Comparison of ENCODE assay signal across 9 cellular contexts in genomic region chr1:29415156-29415830, GRCh38.
DNase-seq lines count a peak whose midpoint lies in the region; ATAC-seq and TF ChIP-seq lines count a peak whose summit lies in the region.
"Had no signal": no experiment of that assay in that cellular context is flagged by ENCODE, and none has a peak within 500 bp of the region (broad histone marks: within the 10 kb centered on the region; RNA-seq: fewer than 3 reads in every experiment).

No MANE protein-coding gene starts in this region.

- no peaks in the 10 kb centered on the region for H4K20me1 ChIP-seq in MM.1S (ENCODE audit: insufficient read depth, low read length)

- no peak overlapping the region for H3K27ac ChIP-seq in MM.1S (ENCODE audit: low read length)
- H3K27ac ChIP-seq in VCaP: no peak overlapping the region

- H3K9me3 ChIP-seq in MM.1S (replicated peaks; ENCODE audit: insufficient read depth, low read length): no peaks in the 10 kb centered on the region
- H3K9me3 ChIP-seq: thoracic aorta had no signal

- H2AFZ ChIP-seq in MM.1S (ENCODE audit: low read length): no peak overlapping the region

- H3K4me3 ChIP-seq in GM12865 (ENCODE audit: low read depth, low read length) (no peak overlapping the region), MM.1S (ENCODE audit: low read length) (no peak overlapping the region)
- H3K4me3 ChIP-seq: thoracic aorta had no signal

- DNase-seq in GM12865 (ENCODE audit: low read depth) (peak; percentile 17), MM.1S (no peak), nephron progenitor cell (no peak), posterior vena cava (ENCODE audit: low spot score) (no peak), GDM1 (lab: John Stamatoyannopoulos, UW) (no peak)
- DNase-seq: activated CD4-positive, alpha-beta memory T cell treated with anti-CD3 and anti-CD28 coated beads for 36 hours had no signal

- peaks cover 2% of the 10 kb centered on the region for H3K9me3 Mint-ChIP-seq in nephron progenitor cell
- H3K9me3 Mint-ChIP-seq: activated CD4-positive, alpha-beta memory T cell treated with anti-CD3 and anti-CD28 coated beads for 36 hours had no signal

- peaks cover 5% of the 10 kb centered on the region; the same call in 1 of the 2 replicates for H3K4me1 ChIP-seq in MM.1S (ENCODE audit: low read length)

- TF ChIP-seq CTCF in GM12865 (IDR thresholded peaks at IDR 0.05; ENCODE audit: insufficient read depth, low read depth, low read length, missing control alignments) (no peak), MM.1S (IDR thresholded peaks at IDR 0.05; ENCODE audit: low read length) (peak; percentile 11; the same call in 1 of the 2 replicates), VCaP (conservative IDR thresholded peaks at IDR 0.05) (peak; percentile 41), nephron progenitor cell (IDR thresholded peaks at IDR 0.05) (peak; percentile 24)

- H3K27me3 ChIP-seq in MM.1S (replicated peaks; ENCODE audit: insufficient read depth, low read length): peaks cover 89% of the 10 kb centered on the region

- H3K27ac Mint-ChIP-seq in nephron progenitor cell: no peak overlapping the region
- H3K27ac Mint-ChIP-seq: activated CD4-positive, alpha-beta memory T cell treated with anti-CD3 and anti-CD28 coated beads for 36 hours had no signal

- no peak for ATAC-seq in HG03354 (IDR thresholded peaks at IDR 0.05; ENCODE audit: poor library complexity, severe bottlenecking, unreplicated experiment)

- H3K27me3 Mint-ChIP-seq in nephron progenitor cell (ENCODE audit: low read depth, poor library complexity): peaks cover 11% of the 10 kb centered on the region

- H3K36me3 Mint-ChIP-seq in nephron progenitor cell (ENCODE audit: low read depth): no peaks in the 10 kb centered on the region
- H3K36me3 Mint-ChIP-seq: activated CD4-positive, alpha-beta memory T cell treated with anti-CD3 and anti-CD28 coated beads for 36 hours had no signal

- H3K4me1 Mint-ChIP-seq in nephron progenitor cell: peaks cover 26% of the 10 kb centered on the region

- intact Hi-C loops in posterior vena cava (cut with DNase I): no loop called here

- no peak overlapping the region for H3K4me3 Mint-ChIP-seq in nephron progenitor cell
- H3K4me3 Mint-ChIP-seq: activated CD4-positive, alpha-beta memory T cell treated with anti-CD3 and anti-CD28 coated beads for 36 hours had no signal

- no peaks in the 10 kb centered on the region for H3K36me3 ChIP-seq in MM.1S (replicated peaks; ENCODE audit: insufficient read depth, low read length)
- H3K36me3 ChIP-seq: thoracic aorta had no signal

- H3K9me2 ChIP-seq in MM.1S (replicated peaks; ENCODE audit: insufficient read depth, low read length): no peaks in the 10 kb centered on the region

- no peak overlapping the region for H3K4me2 ChIP-seq in MM.1S (ENCODE audit: low read depth, low read length)

- H3K9ac ChIP-seq in MM.1S (ENCODE audit: low read length): no peak overlapping the region

- peaks cover 6% of the 10 kb centered on the region; the same call in 1 of the 2 replicates for H3F3A ChIP-seq in MM.1S (ENCODE audit: insufficient read depth, low read length)

- no peaks in the 10 kb centered on the region for H3K79me2 ChIP-seq in MM.1S (ENCODE audit: low read length)
